Comparison of ENCODE assay signal across 34 cellular contexts in the genomic region with DNA sequence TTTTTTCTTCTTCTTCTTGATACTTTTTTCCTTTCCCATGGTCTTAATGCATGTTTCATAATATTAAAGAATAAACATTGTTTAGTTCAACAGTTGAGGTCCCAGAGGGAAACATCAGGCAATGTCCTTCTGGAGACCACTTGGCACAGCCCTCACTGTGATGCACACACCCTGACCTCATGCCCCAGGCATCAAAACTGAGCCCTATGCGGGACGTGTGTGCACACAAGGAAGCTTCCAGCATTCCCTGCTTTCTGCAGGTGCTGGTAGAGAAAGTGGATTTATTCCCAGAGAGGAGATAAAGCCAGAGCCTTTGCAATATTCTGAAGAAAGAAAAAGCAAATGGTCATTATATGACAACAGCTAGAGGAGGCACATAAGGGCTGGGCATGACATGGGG. TPM values are rescaled to one million over a fixed set of nuclear protein-coding genes. Genes with fewer than 3 reads are reported as not detected.
"Had no signal": no experiment of that assay in that cellular context is flagged by ENCODE, and none has a peak within 500 bp of the region (broad histone marks: within the 10 kb centered on the region; RNA-seq: fewer than 3 reads in every experiment).

No MANE protein-coding gene starts in this region.

- DNase-seq: Karpas-422, Kasumi-1, KG1, MG63, MM.1S, MV-4-11, NCI-H1048, NCI-H1092, NCI-H1092 treated with DMSO at 0.1 percent for 48 hours, NCI-H1105, NCI-H1105 treated with DMSO at 0.1 percent for 48 hours, NCI-H1417, NCI-H1417 treated with DMSO at 0.1 percent for 48 hours, NCI-H1436, NCI-H1436 treated with DMSO at 0.1 percent for 48 hours, NCI-H146, NCI-H1694, NCI-H1694 treated with DMSO at 0.1 percent for 48 hours, NCI-H187, NCI-H187 treated with DMSO at 0.1 percent for 48 hours, NCI-H1930, NCI-H2029, NCI-H2029 treated with DMSO at 0.1 percent for 48 hours, NCI-H2081, NCI-H2081 treated with DMSO at 0.1 percent for 48 hours, NCI-H2107, NCI-H2171, NCI-H2171 treated with DMSO at 0.1 percent for 48 hours, NCI-H226, NCI-H345, NCI-H446, NCI-H446 treated with DMSO at 0.1 percent for 48 hours had no signal

- H3K4me2 ChIP-seq: KMS-11 had no signal

- H3K36me3 ChIP-seq: MG63 had no signal

- H3K27me3 ChIP-seq: MG63 had no signal

- H3K9me3 ChIP-seq: MG63 had no signal

- H3K27ac ChIP-seq: KMS-11 had no signal

- H3K4me3 ChIP-seq: MG63 had no signal

- H3K9ac ChIP-seq: KMS-11 had no signal

RNA-seq across cellular contexts. Expression of gene CMKLR1, which starts 16.0 kb away (rescaled TPM):
- total RNA-seq: NCI-H460 had no signal
